14 cellular contexts compared by ENCODE assay signal in genomic region chr15:68598171-68599152, GRCh38. TPM values are rescaled to one million over a fixed set of nuclear protein-coding genes. Genes with fewer than 3 reads are reported as not detected.
A peak's percentile ranks its signal among the peaks of the same experiment; 100 is the strongest.
DNase-seq lines count a peak whose midpoint lies in the region; ATAC-seq and TF ChIP-seq lines count a peak whose summit lies in the region.
"Had no signal": no experiment of that assay in that cellular context is flagged by ENCODE, and none has a peak within 500 bp of the region (broad histone marks: within the 10 kb centered on the region; RNA-seq: fewer than 3 reads in every experiment).

No MANE protein-coding gene starts in this region.

- no peaks in the 10 kb centered on the region for H3K79me2 ChIP-seq in neural progenitor cell (ENCODE audit: low read depth)

- no peaks in the 10 kb centered on the region for H3K27me3 ChIP-seq in neural progenitor cell
- H3K27me3 ChIP-seq in vagina, result no peaks in the 10 kb centered on the region
- H3K27me3 ChIP-seq in naive thymus-derived CD4-positive, alpha-beta T cell (ENCODE audit: control insufficient read depth in 2 of 2, insufficient read depth in 2 of 2, low read length in 2 of 2), result no peaks in the 10 kb centered on the region
- H3K27me3 ChIP-seq: upper lobe of left lung had no signal

- no peak for TF ChIP-seq POLR2A in vagina (IDR thresholded peaks at IDR 0.05)

- peaks cover 15% of the 10 kb centered on the region for H3K27me3 Mint-ChIP-seq in neural progenitor cell (ENCODE audit: insufficient read depth, low read depth)
- H3K27me3 Mint-ChIP-seq in naive thymus-derived CD4-positive, alpha-beta T cell, result peaks cover 0 to 9% (median 4%) of the 10 kb centered on the region in 5 donors

- TF ChIP-seq CTCF in fibroblast of the aortic adventitia (IDR thresholded peaks at IDR 0.05; ENCODE audit: insufficient read depth, low read length) (no peak), neural progenitor cell (IDR thresholded peaks at IDR 0.05) (no peak), vagina (IDR thresholded peaks at IDR 0.05) (no peak)

- peak overlapping the region; percentile 88 for H3K27ac Mint-ChIP-seq in neural progenitor cell
- H3K27ac Mint-ChIP-seq in naive thymus-derived CD4-positive, alpha-beta T cell, result no peak overlapping the region
- H3K27ac Mint-ChIP-seq: memory B cell had no signal

- DNase-seq in Right ventricle myocardium inferior (ENCODE audit: missing footprints) (no peak), cardiac septum (ENCODE audit: low spot score) (no peak), fibroblast of the aortic adventitia (ENCODE audit: low read depth) (peak; percentile 82), neural progenitor cell (ENCODE audit: low spot score) (no peak), vagina (ENCODE audit: extremely low spot score in 2 of 2) (no peak), OCI-M1 (lab: John Stamatoyannopoulos, UW) (no peak), GM19238 (ENCODE audit: insufficient read length, low spot score) (no peak)
- no peak for DNase-seq in naive thymus-derived CD4-positive, alpha-beta T cell
- DNase-seq: activated T-cell treated with anti-CD3 and anti-CD28 coated beads, Interleukin-2, amount 50 U/mL, for 4 hours; NCI-H1105; NCI-H526 treated with DMSO at 0.1 percent for 48 hours; upper lobe of left lung had no signal

- no peak overlapping the region for H3K4me2 ChIP-seq in neural progenitor cell

- peaks cover 15% of the 10 kb centered on the region for H4K20me1 ChIP-seq in neural progenitor cell (ENCODE audit: low read depth)

- no peaks in the 10 kb centered on the region for H3K36me3 ChIP-seq in neural progenitor cell
- H3K36me3 ChIP-seq in vagina, result no peaks in the 10 kb centered on the region
- H3K36me3 ChIP-seq in naive thymus-derived CD4-positive, alpha-beta T cell (ENCODE audit: control insufficient read depth in 2 of 3, insufficient read depth in 3 of 3, low read length in 3 of 3), result no peaks in the 10 kb centered on the region
- H3K36me3 ChIP-seq: upper lobe of left lung had no signal

- peaks cover 91% of the 10 kb centered on the region for H3K4me1 Mint-ChIP-seq in neural progenitor cell
- H3K4me1 Mint-ChIP-seq in naive thymus-derived CD4-positive, alpha-beta T cell, result peaks cover 0 to 4% (median 0%) of the 10 kb centered on the region in 7 donors

- H3K4me3 ChIP-seq in fibroblast of the aortic adventitia (ENCODE audit: low read depth, low read length), result no peak overlapping the region
- H3K4me3 ChIP-seq in neural progenitor cell, result no peak overlapping the region
- H3K4me3 ChIP-seq in vagina, result no peak overlapping the region
- no peak overlapping the region for H3K4me3 ChIP-seq in naive thymus-derived CD4-positive, alpha-beta T cell (ENCODE audit: low read length)
- H3K4me3 ChIP-seq: SK-N-MC, upper lobe of left lung had no signal

- no peak overlapping the region for H3K9ac ChIP-seq in neural progenitor cell

- no peak overlapping the region for H3K27ac ChIP-seq in neural progenitor cell
- peak overlapping the region; percentile 23 for H3K27ac ChIP-seq in vagina
- H3K27ac ChIP-seq in naive thymus-derived CD4-positive, alpha-beta T cell (ENCODE audit: low read depth, low read length), result no peak overlapping the region
- H3K27ac ChIP-seq: SK-N-MC had no signal

- CTCF ChIA-PET in naive thymus-derived CD4-positive, alpha-beta T cell (lab: Charles Lee), result no interaction called here

- no peak overlapping the region for H2AFZ ChIP-seq in neural progenitor cell (replicated peaks)

- POLR2A ChIA-PET in naive thymus-derived CD4-positive, alpha-beta T cell (lab: Charles Lee), result no interaction called here

- intact Hi-C loops in Right ventricle myocardium inferior (cut with DNase I) (no loop called here), cardiac septum (cut with DNase I) (no loop called here), vagina (cut with DNase I) (no loop called here)
- intact Hi-C loops in naive thymus-derived CD4-positive, alpha-beta T cell (cut with micrococcal nuclease), result no loop called here

- peaks cover 65% of the 10 kb centered on the region for H3K4me1 ChIP-seq in neural progenitor cell
- H3K4me1 ChIP-seq in vagina, result peaks cover 31% of the 10 kb centered on the region
- no peaks in the 10 kb centered on the region for H3K4me1 ChIP-seq in naive thymus-derived CD4-positive, alpha-beta T cell (ENCODE audit: control insufficient read depth in 2 of 2, insufficient read depth in 2 of 2, low read length in 2 of 2)

- no peaks in the 10 kb centered on the region for H3K9me3 ChIP-seq in neural progenitor cell (ENCODE audit: low read depth)
- H3K9me3 ChIP-seq in vagina, result no peaks in the 10 kb centered on the region
- no peaks in the 10 kb centered on the region for H3K9me3 ChIP-seq in naive thymus-derived CD4-positive, alpha-beta T cell (ENCODE audit: control insufficient read depth in 2 of 3, low read length in 3 of 3)
- H3K9me3 ChIP-seq: upper lobe of left lung had no signal

- ATAC-seq in Right ventricle myocardium inferior, result peak; percentile 49
- ATAC-seq in naive thymus-derived CD4-positive, alpha-beta T cell, result no peak
- ATAC-seq: activated T-cell treated with anti-CD3 and anti-CD28 coated beads, Interleukin-2, amount 50 U/mL, for 4 hours had no signal

- H3K4me3 Mint-ChIP-seq in neural progenitor cell, result peak overlapping the region; percentile 75
- peak overlapping the region in 1 of 10 donors; percentile 24 for H3K4me3 Mint-ChIP-seq in naive thymus-derived CD4-positive, alpha-beta T cell
- H3K4me3 Mint-ChIP-seq: activated T-cell treated with anti-CD3 and anti-CD28 coated beads, Interleukin-2, amount 50 U/mL, for 4 hours; memory B cell had no signal

- H3F3A ChIP-seq in neural progenitor cell (ENCODE audit: low read depth), result peaks cover 17% of the 10 kb centered on the region

- peaks cover 3% of the 10 kb centered on the region for H3K9me3 Mint-ChIP-seq in neural progenitor cell
- no peaks in the 10 kb centered on the region for H3K9me3 Mint-ChIP-seq in naive thymus-derived CD4-positive, alpha-beta T cell
- H3K9me3 Mint-ChIP-seq: activated T-cell treated with anti-CD3 and anti-CD28 coated beads, Interleukin-2, amount 50 U/mL, for 4 hours; memory B cell had no signal

- peaks cover 2% of the 10 kb centered on the region for H3K36me3 Mint-ChIP-seq in neural progenitor cell
- no peaks in the 10 kb centered on the region for H3K36me3 Mint-ChIP-seq in naive thymus-derived CD4-positive, alpha-beta T cell
- H3K36me3 Mint-ChIP-seq: memory B cell had no signal

RNA-seq across cellular contexts. Expression of gene CORO2B, which starts 19.7 kb away (rescaled TPM):
- total RNA-seq in Right ventricle myocardium inferior (8.5 TPM), cardiac septum (2.7 TPM), fibroblast of the aortic adventitia (ENCODE audit: low replicate concordance) (8.1 and 23.3 TPM in 2 replicates), neural progenitor cell (ENCODE audit: low replicate concordance) (1.0 and 3.3 TPM in 2 replicates), vagina (4.7 TPM)
- total RNA-seq in naive thymus-derived CD4-positive, alpha-beta T cell, result under 1 TPM in 1 of 5 experiments, not detected in 4; 0.15 TPM
- polyA plus RNA-seq in naive thymus-derived CD4-positive, alpha-beta T cell, result not detected
